8 cellular contexts compared by ENCODE assay signal in the genomic region with DNA sequence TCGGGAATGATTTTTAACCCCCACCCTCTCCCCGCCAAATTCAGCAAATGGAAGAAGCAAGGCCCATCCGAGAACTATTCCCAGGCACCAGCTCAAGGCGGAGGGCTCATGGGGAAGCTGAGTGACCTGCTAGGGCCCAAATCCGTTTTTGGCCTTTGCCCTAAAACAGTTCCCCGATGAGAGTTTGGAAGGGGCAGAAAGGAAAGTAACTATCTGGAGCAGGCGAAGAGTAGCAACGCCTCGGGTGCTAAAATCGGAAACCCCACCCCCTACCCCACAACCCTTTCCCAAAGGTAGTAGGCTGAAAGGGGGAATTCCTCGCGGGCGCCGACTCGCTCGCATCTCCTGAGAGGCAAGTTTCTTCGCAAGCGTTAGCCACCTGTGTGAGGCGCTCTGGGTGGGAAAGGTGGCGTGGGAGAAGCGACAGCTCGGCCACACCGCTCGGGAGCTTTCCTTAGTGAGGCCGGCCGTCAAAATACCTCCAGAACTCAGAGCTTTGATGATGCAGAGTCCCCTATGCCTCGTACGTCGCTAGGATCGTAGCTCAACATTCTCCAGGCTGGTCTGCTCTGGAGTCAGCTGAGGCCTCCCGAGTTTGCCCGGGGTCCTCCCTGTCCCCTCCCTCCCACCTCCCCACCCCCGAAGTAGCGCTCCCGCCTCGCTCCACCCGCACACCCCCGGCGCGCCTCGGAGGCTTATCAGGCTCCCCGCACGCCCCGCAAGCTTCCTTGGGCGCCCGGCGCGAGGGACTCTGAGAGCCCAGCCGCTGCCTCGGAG. TPM values are rescaled to one million over a fixed set of nuclear protein-coding genes. Genes with fewer than 3 reads are reported as not detected.
DNase-seq lines count a peak whose midpoint lies in the region; ATAC-seq and TF ChIP-seq lines count a peak whose summit lies in the region.

No MANE protein-coding gene starts in this region.

- H3K9me3 ChIP-seq in SJSA1 (replicated peaks) = no peaks in the 10 kb centered on the region

- H3K4me1 ChIP-seq in SJSA1 (replicated peaks) = peaks cover 12% of the 10 kb centered on the region

- H3K4me3 ChIP-seq in SJSA1 (peak overlapping the region; percentile 25; the same call in 1 of the 2 replicates), fibroblast of mammary gland (ENCODE audit: control insufficient read depth, low read depth, low read length) (peak overlapping the region; percentile 65)

- ATAC-seq in GM18505 (IDR thresholded peaks at IDR 0.05; ENCODE audit: unreplicated experiment) (peak; percentile 22), GM21723 (IDR thresholded peaks at IDR 0.05; ENCODE audit: unreplicated experiment) (no peak), HG03045 (IDR thresholded peaks at IDR 0.05; ENCODE audit: unreplicated experiment) (no peak), HG03097 (IDR thresholded peaks at IDR 0.05; ENCODE audit: low FRiP score, unreplicated experiment) (no peak)

- H3K27me3 ChIP-seq in SJSA1 (replicated peaks) = peaks cover 48% of the 10 kb centered on the region

- TF ChIP-seq CTCF in fibroblast of mammary gland (conservative IDR thresholded peaks at IDR 0.05; ENCODE audit: control insufficient read depth, insufficient read depth, low read depth, low read length) = no peak

- H3K36me3 ChIP-seq in SJSA1 = no peaks in the 10 kb centered on the region

- H3K27ac ChIP-seq in SJSA1 = no peak overlapping the region

- no peak for DNase-seq in SJSA1 (ENCODE audit: low read depth in 1 of 2, low spot score in 2 of 2)
- no peak for DNase-seq in fibroblast of mammary gland (ENCODE audit: low read depth)
- peak; percentile 31 for DNase-seq in myocyte (ENCODE audit: low read depth)
- DNase-seq in NCI-H1436 (lab: John Stamatoyannopoulos, UW) = no peak

- TF ChIP-seq POLR2A in GM18505 (IDR thresholded peaks at IDR 0.05; ENCODE audit: borderline replicate concordance, extremely low read depth, insufficient read depth, insufficient read length) = no peak

RNA-seq across cellular contexts. Expression of a gene that starts 0.6 kb away (rescaled TPM):
- 0.41 TPM in 1 of 2 replicates, not detected in the other for total RNA-seq in SJSA1 (2014; rRNA removed; shearing (Covaris generic))
- 14.8 and 26.7 TPM in 2 replicates for total RNA-seq in myocyte
- 7.8 TPM for polyA plus RNA-seq in myocyte (2012)

Comparison
In these comparisons a context has a peak if more than half of its experiments do, and no peak if none do; other contexts are left out.
1. RNA of a gene that starts 0.6 kb away (total RNA-seq): 14.8 to 26.7 TPM in myocyte; 0.41 TPM in SJSA1; every median in the first group is over 10 times any median in the second.